In genomic region chr2:233441161-233442027, GRCh38 we compare ENCODE assay signal across 14 cellular contexts.
A peak's percentile ranks its signal among the peaks of the same experiment; 100 is the strongest.
DNase-seq lines count a peak whose midpoint lies in the region; ATAC-seq and TF ChIP-seq lines count a peak whose summit lies in the region.
"Had no signal": no experiment of that assay in that cellular context is flagged by ENCODE, and none has a peak within 500 bp of the region (broad histone marks: within the 10 kb centered on the region; RNA-seq: fewer than 3 reads in every experiment).

No MANE protein-coding gene starts in this region.

- peak overlapping the region; percentile 78 for H3K27ac Mint-ChIP-seq in T-helper 2 cell treated with Interferon-gamma antibody and Interleukin-4, amounts not matched to agents 5 μg/mL and 100 μg/mL, for 36 hours
- peak overlapping the region; percentile 74 to 84 for H3K27ac Mint-ChIP-seq in T-cell
- peak overlapping the region; percentile 38 for H3K27ac Mint-ChIP-seq in glutamatergic neuron (ENCODE audit: unreplicated experiment)

- H3K4me3 ChIP-seq in gastrocnemius medialis, result no peak overlapping the region
- H3K4me3 ChIP-seq: upper lobe of left lung had no signal

- peaks cover 26 to 66% of the 10 kb centered on the region in 2 donors for H3K4me1 ChIP-seq in gastrocnemius medialis

- peaks cover 57% of the 10 kb centered on the region for H3K36me3 Mint-ChIP-seq in T-helper 2 cell treated with Interferon-gamma antibody and Interleukin-4, amounts not matched to agents 5 μg/mL and 100 μg/mL, for 36 hours (ENCODE audit: low read depth)
- peaks cover 64% of the 10 kb centered on the region for H3K36me3 Mint-ChIP-seq in T-cell
- no peaks in the 10 kb centered on the region for H3K36me3 Mint-ChIP-seq in glutamatergic neuron (ENCODE audit: unreplicated experiment)

- TF ChIP-seq CTCF in glutamatergic neuron (IDR thresholded peaks at IDR 0.05; ENCODE audit: partially characterized antibody, unreplicated experiment) (no peak), gastrocnemius medialis (IDR thresholded peaks at IDR 0.05 in 4 of 5, conservative IDR thresholded peaks at IDR 0.05 in 1 of 5) (no peak)

- H3K4me1 Mint-ChIP-seq in T-helper 2 cell treated with Interferon-gamma antibody and Interleukin-4, amounts not matched to agents 5 μg/mL and 100 μg/mL, for 36 hours (ENCODE audit: low read depth), result peaks cover 8% of the 10 kb centered on the region
- H3K4me1 Mint-ChIP-seq in T-cell, result peaks cover 23 to 31% (median 30%) of the 10 kb centered on the region in 3 donors
- H3K4me1 Mint-ChIP-seq in glutamatergic neuron (ENCODE audit: low read depth, unreplicated experiment), result peaks cover 32% of the 10 kb centered on the region

- no peak for DNase-seq in T-helper 2 cell treated with Interferon-gamma antibody and Interleukin-4, amounts not matched to agents 5 μg/mL and 100 μg/mL, for 36 hours (ENCODE audit: low spot score)
- DNase-seq in T-helper 2 cell (no peak), T-cell (no peak), glutamatergic neuron (no peak), gastrocnemius medialis (peak in 1 of 2 donors; percentile 24), NCI-H187 (lab: John Stamatoyannopoulos, UW) (no peak), KG1 (lab: John Stamatoyannopoulos, UW) (no peak), nucleus accumbens (lab: John Stamatoyannopoulos, UW) (no peak)
- DNase-seq: activated CD8-positive, alpha-beta memory T cell treated with anti-CD3 and anti-CD28 coated beads for 24 hours; amniotic stem cell; kidney glomerular epithelial cell; MM.1S; T-helper 9 cell; upper lobe of left lung had no signal

- POLR2A ChIA-PET in T-cell (lab: Charles Lee), result no interaction called here

- H3K36me3 ChIP-seq in gastrocnemius medialis, result peaks cover 0 to 77% of the 10 kb centered on the region in 2 donors

- no peaks in the 10 kb centered on the region for H3K9me3 Mint-ChIP-seq in T-helper 2 cell treated with Interferon-gamma antibody and Interleukin-4, amounts not matched to agents 5 μg/mL and 100 μg/mL, for 36 hours
- H3K9me3 Mint-ChIP-seq in T-cell (no peaks in the 10 kb centered on the region), glutamatergic neuron (ENCODE audit: unreplicated experiment) (peaks cover 9% of the 10 kb centered on the region)

- H3K27me3 Mint-ChIP-seq in T-helper 2 cell treated with Interferon-gamma antibody and Interleukin-4, amounts not matched to agents 5 μg/mL and 100 μg/mL, for 36 hours (ENCODE audit: low read depth), result no peaks in the 10 kb centered on the region
- no peaks in the 10 kb centered on the region for H3K27me3 Mint-ChIP-seq in T-cell
- peaks cover 5% of the 10 kb centered on the region for H3K27me3 Mint-ChIP-seq in glutamatergic neuron (ENCODE audit: unreplicated experiment)

- no peaks in the 10 kb centered on the region for H3K9me3 ChIP-seq in gastrocnemius medialis
- H3K9me3 ChIP-seq: upper lobe of left lung had no signal

- peak overlapping the region; percentile 46 to 96 (median 67) for H3K27ac ChIP-seq in gastrocnemius medialis
- H3K27ac ChIP-seq: upper lobe of left lung had no signal

- TF ChIP-seq POLR2A in gastrocnemius medialis (IDR thresholded peaks at IDR 0.05), result no peak

- no peaks in the 10 kb centered on the region for H3K27me3 ChIP-seq in gastrocnemius medialis
- H3K27me3 ChIP-seq: upper lobe of left lung had no signal

- no peak overlapping the region for H3K4me3 Mint-ChIP-seq in T-helper 2 cell treated with Interferon-gamma antibody and Interleukin-4, amounts not matched to agents 5 μg/mL and 100 μg/mL, for 36 hours
- no peak overlapping the region for H3K4me3 Mint-ChIP-seq in T-cell
- H3K4me3 Mint-ChIP-seq in glutamatergic neuron (ENCODE audit: unreplicated experiment), result no peak overlapping the region

- in situ Hi-C loops in gastrocnemius medialis (cut with MboI; ENCODE audit: low sequenced_read_pairs in 4 of 4), result no loop called here

- CTCF ChIA-PET in T-cell (lab: Charles Lee), result interaction anchor here (0.6 to 8.2 kb wide), 5 partner anchors 16 to 132 kb away, joined by 3 to 158 read pairs (median 10); no protein-coding TSS in a partner anchor

- intact Hi-C loops in gastrocnemius medialis (cut with DNase I; ENCODE audit: low total_unique reads), result loop anchor here (2.0 kb wide), 1 partner anchor 87 kb away; the partner anchor contains the start of gene DGKD

- ATAC-seq in T-cell (replicated peaks in 1 of 4), result no peak
- no peak for ATAC-seq in gastrocnemius medialis
